Comparison of ENCODE assay signal across 15 cellular contexts in genomic region chr7:137337902-137338301, GRCh38. TPM values are rescaled to one million over a fixed set of nuclear protein-coding genes. Genes with fewer than 3 reads are reported as not detected.
DNase-seq lines count a peak whose midpoint lies in the region; ATAC-seq and TF ChIP-seq lines count a peak whose summit lies in the region.
"Had no signal": no experiment of that assay in that cellular context is flagged by ENCODE, and none has a peak within 500 bp of the region (broad histone marks: within the 10 kb centered on the region; RNA-seq: fewer than 3 reads in every experiment).

No MANE protein-coding gene starts in this region.

- peak; percentile 27; the same call in 1 of the 2 replicates for TF ChIP-seq CTCF in 22Rv1 (IDR thresholded peaks at IDR 0.05)
- TF ChIP-seq CTCF in GM12873 (IDR thresholded peaks at IDR 0.05; ENCODE audit: insufficient read depth, low read depth, low read length, missing control alignments) = peak; percentile 30
- TF ChIP-seq CTCF in OCI-LY3 (IDR thresholded peaks at IDR 0.05; ENCODE audit: low read depth, low read length) = peak; percentile 36; the same call in 1 of the 2 replicates
- TF ChIP-seq CTCF in epithelial cell of proximal tubule (conservative IDR thresholded peaks at IDR 0.05; ENCODE audit: low read depth, low read length) = peak; percentile 52

- no peak for ATAC-seq in HG03280 (IDR thresholded peaks at IDR 0.05; ENCODE audit: unreplicated experiment)

- no peak overlapping the region for H3K4me3 ChIP-seq in OCI-LY3 (ENCODE audit: low read length)
- no peak overlapping the region for H3K4me3 ChIP-seq in epithelial cell of proximal tubule (ENCODE audit: low read depth, low read length)
- H3K4me3 ChIP-seq: Peyer's patch, uterus had no signal

- H3K27me3 ChIP-seq in OCI-LY3 (ENCODE audit: low read depth, low read length) = no peaks in the 10 kb centered on the region
- H3K27me3 ChIP-seq: Peyer's patch, uterus had no signal

- no peak overlapping the region for H3K4me2 ChIP-seq in OCI-LY3 (ENCODE audit: low read length)

- no peaks in the 10 kb centered on the region for H3K9me3 ChIP-seq in OCI-LY3 (ENCODE audit: insufficient read depth, low read length)
- H3K9me3 ChIP-seq: uterus had no signal

- no peaks in the 10 kb centered on the region for H4K20me1 ChIP-seq in OCI-LY3 (ENCODE audit: insufficient read depth, low read length)

- no peak overlapping the region for H2AFZ ChIP-seq in OCI-LY3 (ENCODE audit: low read depth, low read length)

- no peaks in the 10 kb centered on the region for H3K4me1 ChIP-seq in OCI-LY3 (ENCODE audit: low read length)
- H3K4me1 ChIP-seq: Peyer's patch, uterus had no signal

- no peak overlapping the region for H3K27ac ChIP-seq in 22Rv1
- no peak overlapping the region for H3K27ac ChIP-seq in OCI-LY3 (ENCODE audit: low read length)
- H3K27ac ChIP-seq: Peyer's patch, uterus had no signal

- DNase-seq in epithelial cell of proximal tubule (ENCODE audit: low read depth) = no peak
- no peak for DNase-seq in AML-193 (lab: John Stamatoyannopoulos, UW)
- no peak for DNase-seq in NCI-H524 treated with DMSO at 0.1 percent for 48 hours (lab: John Stamatoyannopoulos, UW)
- no peak for DNase-seq in NCI-H146 (lab: John Stamatoyannopoulos, UW)
- DNase-seq: activated CD4-positive, alpha-beta T cell treated with anti-CD3 and anti-CD28 coated beads, Interleukin-2, amount 50 U/mL, for 4 hours; aorta; NCI-H1694 treated with DMSO at 0.1 percent for 48 hours; Peyer's patch; stimulated activated CD4-positive, alpha-beta T cell treated with anti-CD3 and anti-CD28 coated beads, Interleukin-2, amount 100 ng/mL, for 48 hours; T-helper 2 cell; uterus had no signal

- H3K9ac ChIP-seq in OCI-LY3 (ENCODE audit: low read length) = no peak overlapping the region

- H3K79me2 ChIP-seq in OCI-LY3 (ENCODE audit: low read length) = no peaks in the 10 kb centered on the region

- H3K36me3 ChIP-seq in OCI-LY3 (replicated peaks; ENCODE audit: low read depth, low read length) = no peaks in the 10 kb centered on the region
- H3K36me3 ChIP-seq: Peyer's patch, uterus had no signal

RNA-seq across cellular contexts. Expression of gene PTN, which starts 5.6 kb away (rescaled TPM):
- 16.8 and 21.5 TPM in 2 replicates for total RNA-seq in epithelial cell of proximal tubule
